1 cellular context compared by ENCODE assay signal in the genomic region with DNA sequence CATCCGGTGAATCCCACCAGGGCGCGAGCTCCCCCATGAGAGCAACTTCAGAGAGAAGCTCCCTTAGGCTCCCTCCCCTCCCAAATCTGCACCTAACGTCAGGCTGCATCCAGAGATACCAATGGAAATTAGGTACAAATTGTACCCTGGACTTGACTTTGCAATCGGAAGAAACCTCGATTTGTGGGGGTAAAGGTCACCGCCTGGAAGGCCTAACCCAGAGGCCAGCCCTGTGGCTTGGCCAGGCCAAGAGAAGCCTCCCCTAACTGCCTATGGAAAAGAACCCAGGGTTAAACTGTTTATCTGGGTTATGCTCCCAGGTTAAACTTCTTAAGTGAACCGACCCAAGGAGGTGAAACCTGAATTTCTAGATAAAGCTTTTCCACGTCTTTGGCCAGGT.
TF ChIP-seq lines count a peak whose summit lies in the region.

No MANE protein-coding gene starts in this region.

TF ChIP-seq in HepG2, 621 proteins besides CTCF, POLR2A, EP300 and RAD21:
- TF ChIP-seq, protein P1, sequence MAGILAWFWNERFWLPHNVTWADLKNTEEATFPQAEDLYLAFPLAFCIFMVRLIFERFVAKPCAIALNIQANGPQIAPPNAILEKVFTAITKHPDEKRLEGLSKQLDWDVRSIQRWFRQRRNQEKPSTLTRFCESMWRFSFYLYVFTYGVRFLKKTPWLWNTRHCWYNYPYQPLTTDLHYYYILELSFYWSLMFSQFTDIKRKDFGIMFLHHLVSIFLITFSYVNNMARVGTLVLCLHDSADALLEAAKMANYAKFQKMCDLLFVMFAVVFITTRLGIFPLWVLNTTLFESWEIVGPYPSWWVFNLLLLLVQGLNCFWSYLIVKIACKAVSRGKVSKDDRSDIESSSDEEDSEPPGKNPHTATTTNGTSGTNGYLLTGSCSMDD (CRISPR knock-in tag; IDR thresholded peaks at IDR 0.05): no peak
- TF ChIP-seq CHD2 (IDR thresholded peaks at IDR 0.05; ENCODE audit: low read depth, low read length) (no peak), ZNF7 (CRISPR knock-in tag; IDR thresholded peaks at IDR 0.05) (no peak), ZNF124 (CRISPR knock-in tag; IDR thresholded peaks at IDR 0.05) (no peak), ZNF766 (CRISPR knock-in tag; IDR thresholded peaks at IDR 0.05; ENCODE audit: borderline replicate concordance) (peak; percentile 47; the same call in 1 of the 2 replicates), MTF2 (CRISPR knock-in tag; IDR thresholded peaks at IDR 0.05; ENCODE audit: borderline replicate concordance) (no peak), MAF1 (CRISPR knock-in tag; IDR thresholded peaks at IDR 0.05; ENCODE audit: borderline replicate concordance) (no peak), NR2C2 (CRISPR knock-in tag; IDR thresholded peaks at IDR 0.05; ENCODE audit: borderline replicate concordance) (peak; percentile 38; the same call in 1 of the 2 replicates), HNF4A (CRISPR knock-in tag; IDR thresholded peaks at IDR 0.05) (peak; percentile 48; the same call in 1 of the 2 replicates), ZSCAN25 (CRISPR knock-in tag; IDR thresholded peaks at IDR 0.05) (no peak), MAX (IDR thresholded peaks at IDR 0.05) (no peak), SRSF4 (IDR thresholded peaks at IDR 0.05; ENCODE audit: low read depth, low read length, poor library complexity, severe bottlenecking) (no peak), CBX1 (IDR thresholded peaks at IDR 0.05; ENCODE audit: low read depth) (no peak), CCDC6 (CRISPR knock-in tag; IDR thresholded peaks at IDR 0.05) (no peak), JUNB (CRISPR knock-in tag; IDR thresholded peaks at IDR 0.05; ENCODE audit: borderline replicate concordance) (no peak), NCOA2 (CRISPR knock-in tag; IDR thresholded peaks at IDR 0.05) (no peak), ZSCAN9 (CRISPR knock-in tag; IDR thresholded peaks at IDR 0.05; ENCODE audit: borderline replicate concordance) (no peak), ZNF329 (CRISPR knock-in tag; IDR thresholded peaks at IDR 0.05; ENCODE audit: low read depth) (no peak), GFI1 (CRISPR knock-in tag; IDR thresholded peaks at IDR 0.05; ENCODE audit: borderline replicate concordance) (no peak), ZBTB34 (CRISPR knock-in tag; IDR thresholded peaks at IDR 0.05) (no peak), NPAS2 (CRISPR knock-in tag; IDR thresholded peaks at IDR 0.05; ENCODE audit: borderline replicate concordance) (no peak), ZNF878 (CRISPR knock-in tag; IDR thresholded peaks at IDR 0.05) (no peak), IKZF5 (CRISPR knock-in tag; IDR thresholded peaks at IDR 0.05) (no peak), ZNF180 (CRISPR knock-in tag; IDR thresholded peaks at IDR 0.05; ENCODE audit: borderline replicate concordance, low read depth) (no peak), PRDM10 (CRISPR knock-in tag; IDR thresholded peaks at IDR 0.05; ENCODE audit: low read depth) (no peak), SYNCRIP (IDR thresholded peaks at IDR 0.05; ENCODE audit: insufficient read depth, low read depth, low read length) (no peak), TARDBP (CRISPR knock-in tag; IDR thresholded peaks at IDR 0.05) (no peak), HNF4G (IDR thresholded peaks at IDR 0.05; ENCODE audit: borderline replicate concordance, low read depth, low read length) (0 out of 2 replicates have a peak, but pooled peaks have one; percentile 8), HNF4G (CRISPR knock-in tag; IDR thresholded peaks at IDR 0.05; ENCODE audit: borderline replicate concordance, low read depth) (no peak), TRIM22 (IDR thresholded peaks at IDR 0.05) (no peak), ZNF121 (CRISPR knock-in tag; IDR thresholded peaks at IDR 0.05) (no peak)
- TF ChIP-seq, protein P2, sequence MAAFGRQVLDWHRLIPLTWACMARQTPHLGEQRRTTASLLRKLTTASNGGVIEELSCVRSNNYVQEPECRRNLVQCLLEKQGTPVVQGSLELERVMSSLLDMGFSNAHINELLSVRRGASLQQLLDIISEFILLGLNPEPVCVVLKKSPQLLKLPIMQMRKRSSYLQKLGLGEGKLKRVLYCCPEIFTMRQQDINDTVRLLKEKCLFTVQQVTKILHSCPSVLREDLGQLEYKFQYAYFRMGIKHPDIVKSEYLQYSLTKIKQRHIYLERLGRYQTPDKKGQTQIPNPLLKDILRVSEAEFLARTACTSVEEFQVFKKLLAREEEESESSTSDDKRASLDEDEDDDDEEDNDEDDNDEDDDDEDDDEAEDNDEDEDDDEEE (CRISPR knock-in tag; IDR thresholded peaks at IDR 0.05): no peak
